11 cellular contexts compared by ENCODE assay signal in the genomic region with DNA sequence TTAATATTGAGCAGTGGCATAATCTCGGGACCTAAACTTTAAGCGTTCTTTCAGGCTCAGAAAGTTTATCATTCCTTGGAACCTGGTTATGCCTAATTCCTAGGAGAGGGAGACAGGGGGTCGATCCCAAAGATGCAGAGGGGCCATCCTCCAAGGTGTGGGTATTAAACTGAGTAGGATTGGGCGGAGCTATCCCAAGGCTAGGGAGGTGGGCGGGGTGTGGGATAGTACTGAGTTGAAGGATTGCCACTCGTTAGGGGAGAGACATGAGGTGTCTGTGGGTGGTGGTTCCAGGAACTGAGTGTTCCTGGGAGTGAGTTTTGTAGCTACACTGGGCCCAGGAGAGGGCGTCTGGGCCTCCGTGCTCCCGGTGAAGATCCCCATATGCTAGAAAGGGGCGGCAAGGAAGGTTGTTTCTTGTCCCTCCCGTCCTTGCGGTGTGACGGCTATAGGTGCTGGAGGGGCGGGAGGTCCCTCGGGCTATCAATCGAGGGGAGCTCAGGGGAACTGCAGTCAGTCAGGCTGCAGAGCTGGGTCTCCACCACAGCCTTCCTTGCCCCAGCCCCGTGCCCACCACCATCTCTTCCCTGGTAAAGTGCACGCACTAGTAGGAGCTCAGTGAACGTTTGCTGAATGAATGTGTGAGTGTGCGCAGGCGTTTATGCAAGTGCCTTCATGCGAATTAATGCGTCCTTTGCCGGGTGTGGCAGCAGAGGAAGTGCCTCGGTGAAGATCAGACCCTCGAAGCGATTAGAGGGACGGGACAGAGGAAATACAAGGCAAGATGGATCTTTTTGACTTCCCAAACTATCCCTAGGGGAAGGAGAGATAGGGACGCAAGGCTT. TPM values are rescaled to one million over a fixed set of nuclear protein-coding genes. Genes with fewer than 3 reads are reported as not detected.
DNase-seq lines count a peak whose midpoint lies in the region; ATAC-seq and TF ChIP-seq lines count a peak whose summit lies in the region.
"Had no signal": no experiment of that assay in that cellular context is flagged by ENCODE, and none has a peak within 500 bp of the region (broad histone marks: within the 10 kb centered on the region; RNA-seq: fewer than 3 reads in every experiment).

No MANE protein-coding gene starts in this region.

- POLR2A ChIA-PET in CD8-positive, alpha-beta memory T cell (lab: Charles Lee): no interaction called here

- H3F3A ChIP-seq in GM23338 (replicated peaks; ENCODE audit: low read depth): peaks cover 41% of the 10 kb centered on the region

- no peaks in the 10 kb centered on the region for H3K9me3 ChIP-seq in CD8-positive, alpha-beta memory T cell (ENCODE audit: low read length)
- no peaks in the 10 kb centered on the region for H3K9me3 ChIP-seq in gastroesophageal sphincter
- H3K9me3 ChIP-seq: neutrophil had no signal

- H3K4me1 Mint-ChIP-seq in CD8-positive, alpha-beta memory T cell: peaks cover 54 to 81% (median 66%) of the 10 kb centered on the region in 3 donors
- H3K4me1 Mint-ChIP-seq in GM23338: peaks cover 63% of the 10 kb centered on the region

- H3K4me2 ChIP-seq in GM23338: peak overlapping the region; percentile 83

- TF ChIP-seq EP300 in gastroesophageal sphincter (IDR thresholded peaks at IDR 0.05): no peak

- H3K27me3 ChIP-seq in CD8-positive, alpha-beta memory T cell (ENCODE audit: insufficient read depth, low read length, poor library complexity, severe bottlenecking): peaks cover 89% of the 10 kb centered on the region
- peaks cover 100% of the 10 kb centered on the region for H3K27me3 ChIP-seq in GM23338 (ENCODE audit: insufficient read depth)
- H3K27me3 ChIP-seq in gastroesophageal sphincter: peaks cover 100% of the 10 kb centered on the region

- no peak for ATAC-seq in GM23338
- ATAC-seq in left lobe of liver: peak; percentile 52
- ATAC-seq in gastroesophageal sphincter: no peak

- TF ChIP-seq CTCF in GM23338 (conservative IDR thresholded peaks at IDR 0.05; ENCODE audit: low read depth in 2 of 2) (peak in 1 of 2 experiments; percentile 27; a peak in 1 of 4 replicates), gastroesophageal sphincter (IDR thresholded peaks at IDR 0.05) (no peak)

- CTCF ChIA-PET in CD8-positive, alpha-beta memory T cell (lab: Charles Lee): interaction anchor here (1.2 to 2.6 kb wide), 3 partner anchors 9 to 96 kb away, joined by 3 to 9 read pairs (median 5); partner anchors contain the start of gene BUB3

- TF ChIP-seq POLR2A in gastroesophageal sphincter (IDR thresholded peaks at IDR 0.05): no peak

- peak overlapping the region; percentile 21 to 72 (median 49) for H3K4me3 Mint-ChIP-seq in CD8-positive, alpha-beta memory T cell
- H3K4me3 Mint-ChIP-seq in GM23338: peak overlapping the region; percentile 56

- H3K36me3 Mint-ChIP-seq in CD8-positive, alpha-beta memory T cell: no peaks in the 10 kb centered on the region
- peaks cover 7% of the 10 kb centered on the region; the same call in 2 of the 3 replicates for H3K36me3 Mint-ChIP-seq in GM23338 (ENCODE audit: low read depth)

- peak overlapping the region in 2 of 8 donors; percentile 33 to 36 for H3K27ac Mint-ChIP-seq in CD8-positive, alpha-beta memory T cell
- no peak overlapping the region for H3K27ac Mint-ChIP-seq in GM23338

- no peak overlapping the region for H3K4me3 ChIP-seq in CD8-positive, alpha-beta memory T cell (ENCODE audit: low read length)
- H3K4me3 ChIP-seq in GM23338 (peak overlapping the region; percentile 60), gastroesophageal sphincter (no peak overlapping the region)

- peaks cover 73 to 79% of the 10 kb centered on the region in 2 donors for H3K27me3 Mint-ChIP-seq in CD8-positive, alpha-beta memory T cell
- H3K27me3 Mint-ChIP-seq in GM23338 (ENCODE audit: insufficient read depth, low read depth, poor library complexity): peaks cover 91% of the 10 kb centered on the region

- no peak for DNase-seq in CD8-positive, alpha-beta memory T cell
- DNase-seq in GM23338 (ENCODE audit: low spot score): peak; percentile 67
- peak; percentile 49 to 51 for DNase-seq in activated T-cell treated with anti-CD3 and anti-CD28 coated beads, Interleukin-2, amount 50 U/mL, for 48 hours
- no peak for DNase-seq in left lobe of liver (ENCODE audit: low spot score)
- no peak for DNase-seq in stimulated activated CD4-positive, alpha-beta T cell treated with anti-CD3 and anti-CD28 coated beads, Interleukin-4, amount 100 ng/mL, for 1 hour
- DNase-seq in NCI-H1105 (lab: John Stamatoyannopoulos, UW): no peak
- DNase-seq: amniotic stem cell, head of caudate nucleus had no signal

- H3K9me3 Mint-ChIP-seq in CD8-positive, alpha-beta memory T cell: peaks cover 0 to 4% (median 0%) of the 10 kb centered on the region in 5 donors
- peaks cover 8% of the 10 kb centered on the region; the same call in 2 of the 3 replicates for H3K9me3 Mint-ChIP-seq in GM23338

- no peaks in the 10 kb centered on the region for H3K79me2 ChIP-seq in GM23338 (replicated peaks; ENCODE audit: insufficient read depth)

- H3K27ac ChIP-seq in CD8-positive, alpha-beta memory T cell (ENCODE audit: low read depth, low read length): no peak overlapping the region
- H3K27ac ChIP-seq in GM23338 (ENCODE audit: low read depth) (no peak overlapping the region), gastroesophageal sphincter (no peak overlapping the region)
- H3K27ac ChIP-seq: neutrophil had no signal

- H3K4me1 ChIP-seq in CD8-positive, alpha-beta memory T cell (ENCODE audit: insufficient read depth, low read length): peaks cover 75% of the 10 kb centered on the region
- H3K4me1 ChIP-seq in GM23338 (ENCODE audit: insufficient read depth) (peaks cover 69% of the 10 kb centered on the region; the same call in 1 of the 2 replicates), gastroesophageal sphincter (peaks cover 0 to 70% (median 23%) of the 10 kb centered on the region in 3 donors)

- no peaks in the 10 kb centered on the region for H3K36me3 ChIP-seq in CD8-positive, alpha-beta memory T cell (ENCODE audit: insufficient read depth, low read length)
- H3K36me3 ChIP-seq in GM23338 (ENCODE audit: insufficient read depth) (no peaks in the 10 kb centered on the region), gastroesophageal sphincter (no peaks in the 10 kb centered on the region)
- H3K36me3 ChIP-seq: neutrophil had no signal

- WGBS in gastroesophageal sphincter (ENCODE audit: low coverage in 1 of 2), 2 donors: 3 to 7% methylated on average over 14 to 18 of the region's 29 CpGs

- H4K20me1 ChIP-seq in GM23338 (replicated peaks; ENCODE audit: insufficient read depth): peaks cover 14% of the 10 kb centered on the region; the same call in 1 of the 2 replicates

- H3K9me2 ChIP-seq in GM23338 (ENCODE audit: insufficient read depth): no peaks in the 10 kb centered on the region

- peak overlapping the region; percentile 66; the same call in 1 of the 2 replicates for H2AFZ ChIP-seq in GM23338

TF ChIP-seq in GM23338, 12 proteins besides CTCF, POLR2A, EP300 and RAD21:
- TF ChIP-seq EZH2phosphoT487 (IDR thresholded peaks at IDR 0.05; ENCODE audit: unreplicated experiment) (peak; percentile 79), EZH2 (IDR thresholded peaks at IDR 0.05; ENCODE audit: low read depth, unreplicated experiment) (peak; percentile 94), NANOG (IDR thresholded peaks at IDR 0.05; ENCODE audit: borderline replicate concordance) (no peak), JUNB (IDR thresholded peaks at IDR 0.05; ENCODE audit: unreplicated experiment) (no peak)
- TF ChIP-seq, protein P1, sequence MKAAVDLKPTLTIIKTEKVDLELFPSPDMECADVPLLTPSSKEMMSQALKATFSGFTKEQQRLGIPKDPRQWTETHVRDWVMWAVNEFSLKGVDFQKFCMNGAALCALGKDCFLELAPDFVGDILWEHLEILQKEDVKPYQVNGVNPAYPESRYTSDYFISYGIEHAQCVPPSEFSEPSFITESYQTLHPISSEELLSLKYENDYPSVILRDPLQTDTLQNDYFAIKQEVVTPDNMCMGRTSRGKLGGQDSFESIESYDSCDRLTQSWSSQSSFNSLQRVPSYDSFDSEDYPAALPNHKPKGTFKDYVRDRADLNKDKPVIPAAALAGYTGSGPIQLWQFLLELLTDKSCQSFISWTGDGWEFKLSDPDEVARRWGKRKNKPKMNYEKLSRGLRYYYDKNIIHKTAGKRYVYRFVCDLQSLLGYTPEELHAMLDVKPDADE (IDR thresholded peaks at IDR 0.05): no peak

RNA-seq across cellular contexts. Expression of gene HMX2, which starts 3.0 kb away (rescaled TPM):
- not detected for total RNA-seq in CD8-positive, alpha-beta memory T cell
- polyA plus RNA-seq in CD8-positive, alpha-beta memory T cell: not detected
- total RNA-seq in GM23338 (2014; rRNA removed; shearing (Covaris generic)): 0.97 and 2.6 TPM in 2 replicates
- polyA plus RNA-seq in GM23338 (2016; fragmentation: Nextera tagmentation; extraction: Ambion mirVana): 3.1 and 3.4 TPM in 2 replicates
- total RNA-seq in left lobe of liver: not detected
- not detected for total RNA-seq in gastroesophageal sphincter
- total RNA-seq: T-helper 1 cell treated with Interleukin-12 subunit alpha and Interleukin-12 subunit beta and Interleukin-4 antibody, amounts not matched to agents 30 ng/mL and 1 ng/mL, for 36 hours had no signal

RNA-seq across cellular contexts. Expression of gene HMX3, which starts 9.1 kb away (rescaled TPM):
- total RNA-seq in CD8-positive, alpha-beta memory T cell: not detected
- not detected for polyA plus RNA-seq in CD8-positive, alpha-beta memory T cell
- 0.23 and 0.35 TPM in 2 replicates for total RNA-seq in GM23338 (2014; rRNA removed; shearing (Covaris generic))
- polyA plus RNA-seq in GM23338 (2016; fragmentation: Nextera tagmentation; extraction: Ambion mirVana): not detected in 2 replicates
- total RNA-seq in left lobe of liver (0.20 TPM), gastroesophageal sphincter (1 to 10 TPM in 1 of 4 donors, not detected in 3; 1.1 TPM)
- total RNA-seq: T-helper 1 cell treated with Interleukin-12 subunit alpha and Interleukin-12 subunit beta and Interleukin-4 antibody, amounts not matched to agents 30 ng/mL and 1 ng/mL, for 36 hours had no signal

RNA-seq across cellular contexts. Expression of gene BUB3, which starts 9.3 kb away (rescaled TPM):
- 100 to 1,000 TPM; 254 to 255 TPM for total RNA-seq in CD8-positive, alpha-beta memory T cell
- 231 TPM for polyA plus RNA-seq in CD8-positive, alpha-beta memory T cell
- total RNA-seq in GM23338 (2014; rRNA removed; shearing (Covaris generic)): 272 and 361 TPM in 2 replicates
- 197 and 243 TPM in 2 replicates for polyA plus RNA-seq in GM23338 (2016; fragmentation: Nextera tagmentation; extraction: Ambion mirVana)
- total RNA-seq in left lobe of liver: 24.8 TPM
- total RNA-seq in gastroesophageal sphincter: 100 to 1,000 TPM in 1 of 4 donors, 10 to 100 TPM in 3; 69.4 to 103 (median 75.9) TPM

Comparison
In these comparisons a context has a peak if more than half of its experiments do, and no peak if none do; other contexts are left out.
1. DNase-seq: peak in GM23338 (single experiment) and activated T-cell treated with anti-CD3 and anti-CD28 coated beads, Interleukin-2, amount 50 U/mL, for 48 hours (2 of 2); none in CD8-positive, alpha-beta memory T cell (0 of 5), left lobe of liver (single experiment), stimulated activated CD4-positive, alpha-beta T cell treated with anti-CD3 and anti-CD28 coated beads, Interleukin-4, amount 100 ng/mL, for 1 hour (single experiment) and NCI-H1105 (single experiment).